19 cellular contexts compared by ENCODE assay signal in genomic region chr2:7972670-7973069, GRCh38.
"Had no signal": no experiment of that assay in that cellular context is flagged by ENCODE, and none has a peak within 500 bp of the region (broad histone marks: within the 10 kb centered on the region; RNA-seq: fewer than 3 reads in every experiment).

No MANE protein-coding gene starts in this region.

- DNase-seq: activated CD4-positive, alpha-beta T cell treated with anti-CD3 and anti-CD28 coated beads for 1 hour; activated effector memory CD4-positive, alpha-beta T cell treated with anti-CD3 and anti-CD28 coated beads, Interleukin-2, amount 50 U/mL, for 16 hours; activated T-cell treated with anti-CD3 and anti-CD28 coated beads, Interleukin-2, amount 50 U/mL, for 72 hours; cerebellar nuclear complex; cortex of kidney; effector CD4-positive, alpha-beta T cell; heart left ventricle; immature natural killer cell; kidney glomerular epithelial cell; left ventricle myocardium inferior; nephron progenitor cell; occipital lobe; posterior cingulate gyrus; sigmoid colon; stimulated activated CD4-positive, alpha-beta T cell treated with anti-CD3 and anti-CD28 coated beads, Interleukin-4, amount 100 ng/mL, for 24 hours; testis had no signal

- ATAC-seq: activated T-cell treated with anti-CD3 and anti-CD28 coated beads, Interleukin-2, amount 50 U/mL, for 72 hours; esophagus mucosa; gastroesophageal sphincter; heart left ventricle; stimulated activated memory B cell treated with anti-CD40 and anti-IgM and Interleukin-4, amounts not matched to agents 10 μg/mL and 1 μg/mL and 100 μg/mL, for 72 hours had no signal
